20 cellular contexts compared by ENCODE assay signal in genomic region chr4:123823244-123823643, GRCh38.
A peak's percentile ranks its signal among the peaks of the same experiment; 100 is the strongest.
DNase-seq lines count a peak whose midpoint lies in the region; ATAC-seq and TF ChIP-seq lines count a peak whose summit lies in the region.
"Had no signal": no experiment of that assay in that cellular context is flagged by ENCODE, and none has a peak within 500 bp of the region (broad histone marks: within the 10 kb centered on the region; RNA-seq: fewer than 3 reads in every experiment).

No MANE protein-coding gene starts in this region.

- H3K4me1 ChIP-seq in ACC112 (ENCODE audit: control insufficient read depth, insufficient read depth, low read length, unreplicated experiment) (peaks cover 52% of the 10 kb centered on the region), aorta (ENCODE audit: control insufficient read depth in 1 of 2, insufficient read depth in 2 of 2, low read length in 2 of 2) (no peaks in the 10 kb centered on the region)
- H3K4me1 ChIP-seq: A549; BLaER1 treated with 17β-estradiol and CSF1 and Interleukin-3, amounts not matched to agents 10 nM and 100 nM had no signal

- H3K79me2 ChIP-seq in ACC112 (ENCODE audit: control insufficient read depth, insufficient read depth, low read length, unreplicated experiment), result no peaks in the 10 kb centered on the region

- H3K4me3 Mint-ChIP-seq in nephron, result no peak overlapping the region
- H3K4me3 Mint-ChIP-seq: B cell; CD8-positive, alpha-beta T cell; HFFc6 had no signal

- H2AFZ ChIP-seq in ACC112 (ENCODE audit: low read length, unreplicated experiment), result peak overlapping the region; percentile 20

- H3K27ac ChIP-seq in ACC112 (ENCODE audit: low read depth, low read length), result no peak overlapping the region
- H3K27ac ChIP-seq in aorta (ENCODE audit: low read depth in 1 of 2, low read length in 2 of 2), result no peak overlapping the region
- H3K27ac ChIP-seq: 22Rv1; A549; BLaER1 treated with 17β-estradiol and CSF1 and Interleukin-3, amounts not matched to agents 10 nM and 100 nM had no signal

- intact Hi-C loops in Right ventricle myocardium superior (cut with DNase I), result no loop called here
- intact Hi-C loops in Right ventricle myocardium inferior (cut with DNase I), result no loop called here
- intact Hi-C loops in aorta (cut with DNase I), result no loop called here

- H3K4me1 Mint-ChIP-seq in nephron, result peaks cover 46% of the 10 kb centered on the region
- H3K4me1 Mint-ChIP-seq: B cell, IgD-negative memory B cell had no signal

- H3K36me3 Mint-ChIP-seq in nephron (ENCODE audit: low read depth), result no peaks in the 10 kb centered on the region
- H3K36me3 Mint-ChIP-seq: CD8-positive, alpha-beta T cell; IgD-negative memory B cell had no signal

- H3K36me3 ChIP-seq in ACC112 (ENCODE audit: insufficient read depth, low read length), result no peaks in the 10 kb centered on the region
- no peaks in the 10 kb centered on the region for H3K36me3 ChIP-seq in aorta (ENCODE audit: control insufficient read depth in 1 of 2, insufficient read depth in 2 of 2, low read length in 1 of 2)
- H3K36me3 ChIP-seq: BLaER1 treated with 17β-estradiol and CSF1 and Interleukin-3, amounts not matched to agents 10 nM and 100 nM had no signal

- ATAC-seq in Right ventricle myocardium superior (ENCODE audit: poor library complexity) (peak; percentile 37), Right ventricle myocardium inferior (no peak), aorta (ENCODE audit: low FRiP score) (peak; percentile 54)
- ATAC-seq: A549; CD8-positive, alpha-beta T cell; HCT116 had no signal

- DNase-seq in Right ventricle myocardium superior (no peak), Right ventricle myocardium inferior (ENCODE audit: missing footprints) (no peak), aorta (no peak), AG08396 (ENCODE audit: low spot score) (no peak), NOMO-1 treated with DMSO at 0.1 percent for 48 hours (lab: John Stamatoyannopoulos, UW; ENCODE audit: unreplicated experiment) (no peak)
- DNase-seq: Calu3; CD8-positive, alpha-beta T cell; DMS79 treated with DMSO at 0.1 percent for 48 hours; GF-D8; GOT3; H7; HFFc6 had no signal

- H3K27ac Mint-ChIP-seq in nephron, result peak overlapping the region in 2 of 3 experiments; percentile 50 to 74
- H3K27ac Mint-ChIP-seq: B cell; CD8-positive, alpha-beta T cell; HFFc6; IgD-negative memory B cell had no signal

- no peak overlapping the region for H3K4me3 ChIP-seq in ACC112 (ENCODE audit: low read depth, low read length)
- no peak overlapping the region for H3K4me3 ChIP-seq in aorta (ENCODE audit: low read length in 2 of 2)
- H3K4me3 ChIP-seq: A549; BLaER1 treated with 17β-estradiol and CSF1 and Interleukin-3, amounts not matched to agents 10 nM and 100 nM had no signal

- H3K27me3 ChIP-seq in ACC112 (ENCODE audit: insufficient read depth, low read length), result no peaks in the 10 kb centered on the region
- H3K27me3 ChIP-seq in aorta (ENCODE audit: control insufficient read depth in 1 of 2, insufficient read depth in 2 of 2, low read length in 1 of 2), result no peaks in the 10 kb centered on the region
- H3K27me3 ChIP-seq: BLaER1 treated with 17β-estradiol and CSF1 and Interleukin-3, amounts not matched to agents 10 nM and 100 nM had no signal

- H3K9me3 ChIP-seq in aorta (ENCODE audit: control insufficient read depth, low read length), result no peaks in the 10 kb centered on the region
- H3K9me3 ChIP-seq: A549; BLaER1 treated with 17β-estradiol and CSF1 and Interleukin-3, amounts not matched to agents 10 nM and 100 nM had no signal

- peaks cover 6% of the 10 kb centered on the region for H3K9me3 Mint-ChIP-seq in nephron
- H3K9me3 Mint-ChIP-seq: CD8-positive, alpha-beta T cell; HFFc6; IgD-negative memory B cell had no signal

- H3K27me3 Mint-ChIP-seq in nephron (ENCODE audit: low read depth), result no peaks in the 10 kb centered on the region

- no peak for TF ChIP-seq CTCF in nephron (IDR thresholded peaks at IDR 0.05; ENCODE audit: unreplicated experiment in 3 of 3)

- 73 to 80% methylated on average over 4 of the region's 4 CpGs for WGBS in aorta, 2 donors
